ENCODE assay signal across 8 cellular contexts in genomic region chr19:11480927-11481776, GRCh38. TPM values are rescaled to one million over a fixed set of nuclear protein-coding genes. Genes with fewer than 3 reads are reported as not detected.
DNase-seq lines count a peak whose midpoint lies in the region; ATAC-seq lines count a peak whose summit lies in the region.

Gene ELAVL3, minus strand, starts transcription at chr19:11481046. Its CDS starts 438 bp downstream, at chr19:11480608.

- peak within 1 kb of the TSS; percentile 86 for H3K4me3 ChIP-seq in neuron (ENCODE audit: low read length)

- peak within 1 kb of the TSS; percentile 92 for H3K27ac ChIP-seq in angular gyrus (ENCODE audit: low read depth, low read length)

- ATAC-seq in GM21381 (IDR thresholded peaks at IDR 0.05; ENCODE audit: unreplicated experiment) (no peak), esophagus mucosa (no peak), HG03196 (IDR thresholded peaks at IDR 0.05; ENCODE audit: unreplicated experiment) (no peak), GM19351 (IDR thresholded peaks at IDR 0.05; ENCODE audit: unreplicated experiment) (no peak)

- H3K9me3 ChIP-seq in neuron (ENCODE audit: low read length) = no peaks in the 10 kb centered on the region

- H3K36me3 ChIP-seq in neuron (ENCODE audit: insufficient read depth, low read length) = peaks cover 29% of the 10 kb centered on the region

- no peaks in the 10 kb centered on the region for H3K27me3 ChIP-seq in neuron (ENCODE audit: insufficient read depth, low read length)

- peak within 1 kb of the TSS; percentile 52 for H2AFZ ChIP-seq in neuron (ENCODE audit: low read depth, low read length)

- DNase-seq in DMS153 treated with DMSO at 0.1 percent for 48 hours (lab: John Stamatoyannopoulos, UW; ENCODE audit: unreplicated experiment) (peak; percentile 56), NCI-H128 (lab: John Stamatoyannopoulos, UW; ENCODE audit: unreplicated experiment) (peak; percentile 44)

- H3K4me1 ChIP-seq in neuron (ENCODE audit: insufficient read depth, low read length) = peaks cover 8% of the 10 kb centered on the region

RNA-seq across cellular contexts. Expression of gene ELAVL3, which starts in this region (rescaled TPM):
- total RNA-seq in esophagus mucosa = not detected
